Comparison of ENCODE assay signal across 11 cellular contexts in the genomic region with DNA sequence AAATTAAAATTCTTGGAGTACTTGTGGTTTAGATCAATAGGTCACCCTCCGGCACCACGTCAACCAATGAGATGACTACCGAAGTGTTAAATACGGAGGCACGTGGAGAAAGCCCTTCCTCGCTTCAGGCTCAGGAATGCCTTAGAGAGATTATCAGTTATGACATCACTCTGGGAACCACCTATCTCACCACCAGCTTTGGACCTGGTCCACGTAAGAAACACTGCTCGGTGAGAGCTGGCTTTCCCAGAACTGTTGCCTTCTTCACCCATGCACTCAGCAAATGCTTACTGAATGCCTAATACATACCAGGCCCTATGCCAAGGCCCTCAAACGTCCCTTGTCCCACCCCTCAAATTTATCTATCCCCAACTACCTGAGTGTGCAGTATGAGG.
DNase-seq lines count a peak whose midpoint lies in the region; ATAC-seq and TF ChIP-seq lines count a peak whose summit lies in the region.
"Had no signal": no experiment of that assay in that cellular context is flagged by ENCODE, and none has a peak within 500 bp of the region (broad histone marks: within the 10 kb centered on the region; RNA-seq: fewer than 3 reads in every experiment).

No MANE protein-coding gene starts in this region.

- TF ChIP-seq CTCF in heart left ventricle (IDR thresholded peaks at IDR 0.05) (no peak), colonic mucosa (IDR thresholded peaks at IDR 0.05) (no peak), omental fat pad (IDR thresholded peaks at IDR 0.05) (no peak), vagina (IDR thresholded peaks at IDR 0.05) (no peak)

- H3K9me3 ChIP-seq in heart left ventricle (no peaks in the 10 kb centered on the region), colonic mucosa (no peaks in the 10 kb centered on the region), vagina (no peaks in the 10 kb centered on the region)

- H3K27me3 ChIP-seq in heart left ventricle: no peaks in the 10 kb centered on the region
- H3K27me3 ChIP-seq in colonic mucosa: no peaks in the 10 kb centered on the region
- H3K27me3 ChIP-seq in vagina: no peaks in the 10 kb centered on the region

- DNase-seq in heart left ventricle (no peak), Right ventricle myocardium superior (no peak), colonic mucosa (no peak), omental fat pad (ENCODE audit: low spot score) (no peak), vagina (ENCODE audit: extremely low spot score in 2 of 2) (no peak), KBM-7 (no peak), NCI-H446 treated with DMSO at 0.1 percent for 48 hours (lab: John Stamatoyannopoulos, UW) (no peak)
- DNase-seq: activated T-cell treated with anti-CD3 and anti-CD28 coated beads, Interleukin-2, amount 50 U/mL, for 4 hours had no signal

- intact Hi-C loops in heart left ventricle (cut with DNase I): loop anchor here in 5 of 10 donors (2.0 to 10.0 kb wide), 4 partner anchors 60 to 173 kb away; no protein-coding TSS in a partner anchor
- intact Hi-C loops in Right ventricle myocardium superior (cut with DNase I): loop anchor here (10.0 kb wide), 1 partner anchor 57 kb away; no protein-coding TSS in a partner anchor
- intact Hi-C loops in colonic mucosa (cut with DNase I): loop anchor here (10.0 kb wide), 1 partner anchor 57 kb away; no protein-coding TSS in a partner anchor
- intact Hi-C loops in vagina (cut with DNase I): no loop called here

- peaks cover 0 to 68% (median 38%) of the 10 kb centered on the region in 12 donors for H3K4me1 ChIP-seq in heart left ventricle
- no peaks in the 10 kb centered on the region for H3K4me1 ChIP-seq in colonic mucosa
- H3K4me1 ChIP-seq in vagina: peaks cover 63% of the 10 kb centered on the region

- H3K36me3 ChIP-seq in heart left ventricle (peaks cover 0 to 38% (median 8%) of the 10 kb centered on the region in 9 donors), colonic mucosa (no peaks in the 10 kb centered on the region), vagina (peaks cover 0 to 16% of the 10 kb centered on the region in 2 donors)

- no peak for TF ChIP-seq POLR2A in heart left ventricle (IDR thresholded peaks at IDR 0.05)
- no peak for TF ChIP-seq POLR2A in vagina (IDR thresholded peaks at IDR 0.05)

- in situ Hi-C loops in KBM-7 (cut with MboI; ENCODE audit: low pct_unique_long_range_greater_than_20kb, low sequenced_read_pairs): loop anchor here (25.0 kb wide), 1 partner anchor 170 kb away; the partner anchor contains the start of gene HIC1

- H3K4me3 ChIP-seq in heart left ventricle (no peak overlapping the region), colonic mucosa (no peak overlapping the region), vagina (no peak overlapping the region)

- 48 to 53% (median 51%) methylated on average over 9 of the region's 9 CpGs for WGBS in heart left ventricle, 4 donors

- ATAC-seq in heart left ventricle (no peak), Right ventricle myocardium superior (ENCODE audit: poor library complexity) (no peak), omental fat pad (ENCODE audit: low FRiP score) (peak; percentile 62), GM21723 (IDR thresholded peaks at IDR 0.05; ENCODE audit: unreplicated experiment) (no peak)
- ATAC-seq: activated T-cell treated with anti-CD3 and anti-CD28 coated beads, Interleukin-2, amount 50 U/mL, for 4 hours had no signal

- H3K27ac ChIP-seq in heart left ventricle (peak overlapping the region in 10 of 12 donors; percentile 9 to 84 (median 58)), colonic mucosa (peak overlapping the region; percentile 45), vagina (peak overlapping the region; percentile 60)
- H3K27ac ChIP-seq: RWPE1, WERI-Rb-1 had no signal

- H3K9ac ChIP-seq in colonic mucosa (ENCODE audit: low read depth in 2 of 2, low read length in 2 of 2): no peak overlapping the region
